Comparison of ENCODE assay signal across 11 cellular contexts in the genomic region with DNA sequence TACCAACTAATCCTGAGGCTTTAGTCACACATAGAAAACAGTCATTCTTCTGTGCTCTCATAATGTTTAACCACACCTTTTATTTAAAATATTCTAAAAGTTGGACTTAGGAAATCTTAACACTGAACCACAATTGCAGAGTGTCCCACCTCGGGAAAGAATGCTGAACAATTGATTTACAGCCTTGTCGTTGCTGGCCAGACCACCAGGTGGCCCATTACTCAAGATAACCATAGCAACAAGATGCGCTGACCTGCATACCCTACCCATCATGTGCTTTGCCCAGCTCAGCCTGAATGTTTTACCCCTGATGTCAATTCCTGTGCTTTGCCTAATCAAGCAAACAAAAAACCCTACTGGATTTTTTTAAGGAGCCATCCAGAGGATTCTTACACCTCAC.
DNase-seq lines count a peak whose midpoint lies in the region; TF ChIP-seq lines count a peak whose summit lies in the region.
"Had no signal": no experiment of that assay in that cellular context is flagged by ENCODE, and none has a peak within 500 bp of the region (broad histone marks: within the 10 kb centered on the region; RNA-seq: fewer than 3 reads in every experiment).

No MANE protein-coding gene starts in this region.

- H3K27ac ChIP-seq in C4-2B, result no peak overlapping the region
- H3K27ac ChIP-seq in WERI-Rb-1, result no peak overlapping the region
- H3K27ac ChIP-seq: dorsolateral prefrontal cortex had no signal

- no peak overlapping the region for H3K4me3 Mint-ChIP-seq in immature natural killer cell
- H3K4me3 Mint-ChIP-seq: naive thymus-derived CD8-positive, alpha-beta T cell had no signal

- no peak overlapping the region for H3K27ac Mint-ChIP-seq in immature natural killer cell
- H3K27ac Mint-ChIP-seq: naive thymus-derived CD8-positive, alpha-beta T cell had no signal

- H3K9me3 Mint-ChIP-seq in immature natural killer cell, result no peaks in the 10 kb centered on the region
- H3K9me3 Mint-ChIP-seq: naive thymus-derived CD8-positive, alpha-beta T cell had no signal

- peaks cover 0 to 2% (median 0%) of the 10 kb centered on the region in 3 donors for H3K27me3 Mint-ChIP-seq in immature natural killer cell (ENCODE audit: low read depth in 3 of 3)
- H3K27me3 Mint-ChIP-seq: naive thymus-derived CD8-positive, alpha-beta T cell had no signal

- no peak overlapping the region for H3K4me3 ChIP-seq in WERI-Rb-1 (ENCODE audit: low read depth, low read length)
- H3K4me3 ChIP-seq: dorsolateral prefrontal cortex had no signal

- in situ Hi-C loops in G401 (cut with HindIII; ENCODE audit: low sequenced_read_pairs), result no loop called here

- no peaks in the 10 kb centered on the region for H3K36me3 ChIP-seq in WERI-Rb-1

- no peaks in the 10 kb centered on the region for H3K36me3 Mint-ChIP-seq in immature natural killer cell
- H3K36me3 Mint-ChIP-seq: naive thymus-derived CD8-positive, alpha-beta T cell had no signal

- DNase-seq in HEK293T (ENCODE audit: extremely low spot score) (peak; percentile 15), WERI-Rb-1 (peak; percentile 49), islet precursor cell (peak; percentile 89), NCI-H2081 (lab: John Stamatoyannopoulos, UW) (no peak), NCI-H774 (lab: John Stamatoyannopoulos, UW) (no peak), G401 (ENCODE audit: low spot score) (no peak), immature natural killer cell (no peak)
- DNase-seq: activated CD4-positive, alpha-beta T cell treated with anti-CD3 and anti-CD28 coated beads, Interleukin-2, amount 50 U/mL, for 48 hours; dorsolateral prefrontal cortex; naive thymus-derived CD8-positive, alpha-beta T cell had no signal

- H3K4me1 Mint-ChIP-seq in immature natural killer cell, result peaks cover 2 to 16% of the 10 kb centered on the region in 2 donors

- TF ChIP-seq CTCF in C4-2B (conservative IDR thresholded peaks at IDR 0.05), result peak; percentile 30
- peak; percentile 67 for TF ChIP-seq CTCF in WERI-Rb-1 (IDR thresholded peaks at IDR 0.05; ENCODE audit: low read depth, low read length)

- CTCF ChIA-PET in HEK293T (lab: Yijun Ruan, JAX), result no interaction called here

- no peaks in the 10 kb centered on the region for H3K27me3 ChIP-seq in WERI-Rb-1 (ENCODE audit: insufficient read depth, low read depth, severe bottlenecking)
- H3K27me3 ChIP-seq: dorsolateral prefrontal cortex had no signal

- POLR2A ChIA-PET in HEK293T (lab: Yijun Ruan, JAX), result no interaction called here

- no peaks in the 10 kb centered on the region for H3K9me3 ChIP-seq in WERI-Rb-1 (ENCODE audit: severe bottlenecking)

TF ChIP-seq in HEK293T, 16 proteins besides CTCF, POLR2A, EP300 and RAD21:
- TF ChIP-seq TARDBP (IDR thresholded peaks at IDR 0.05) (no peak), HDGF (IDR thresholded peaks at IDR 0.05; ENCODE audit: borderline replicate concordance) (no peak), ELF4 (IDR thresholded peaks at IDR 0.05) (no peak)
- TF ChIP-seq, protein P1, sequence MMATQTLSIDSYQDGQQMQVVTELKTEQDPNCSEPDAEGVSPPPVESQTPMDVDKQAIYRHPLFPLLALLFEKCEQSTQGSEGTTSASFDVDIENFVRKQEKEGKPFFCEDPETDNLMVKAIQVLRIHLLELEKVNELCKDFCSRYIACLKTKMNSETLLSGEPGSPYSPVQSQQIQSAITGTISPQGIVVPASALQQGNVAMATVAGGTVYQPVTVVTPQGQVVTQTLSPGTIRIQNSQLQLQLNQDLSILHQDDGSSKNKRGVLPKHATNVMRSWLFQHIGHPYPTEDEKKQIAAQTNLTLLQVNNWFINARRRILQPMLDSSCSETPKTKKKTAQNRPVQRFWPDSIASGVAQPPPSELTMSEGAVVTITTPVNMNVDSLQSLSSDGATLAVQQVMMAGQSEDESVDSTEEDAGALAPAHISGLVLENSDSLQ (IDR thresholded peaks at IDR 0.05), result peak; percentile 71

Comparison
In these comparisons a context has a peak if more than half of its experiments do, and no peak if none do; other contexts are left out.
1. DNase-seq: peak in HEK293T (single experiment), WERI-Rb-1 (single experiment) and islet precursor cell (single experiment); none in NCI-H2081 (0 of 2), NCI-H774 (single experiment), G401 (single experiment) and immature natural killer cell (0 of 3).